11 cellular contexts compared by ENCODE assay signal in genomic region chr22:42962295-42963230, GRCh38. TPM values are rescaled to one million over a fixed set of nuclear protein-coding genes. Genes with fewer than 3 reads are reported as not detected.
DNase-seq lines count a peak whose midpoint lies in the region; ATAC-seq and TF ChIP-seq lines count a peak whose summit lies in the region.
"Had no signal": no experiment of that assay in that cellular context is flagged by ENCODE, and none has a peak within 500 bp of the region (broad histone marks: within the 10 kb centered on the region; RNA-seq: fewer than 3 reads in every experiment).

No MANE protein-coding gene starts in this region.

- no peaks in the 10 kb centered on the region for H3K9me3 ChIP-seq in adrenal gland (replicated peaks in 1 of 3)
- H3K9me3 ChIP-seq in tibial artery = no peaks in the 10 kb centered on the region

- H3K27ac ChIP-seq in adrenal gland = peak overlapping the region in 3 of 5 donors; percentile 21 to 68 (median 59)
- peak overlapping the region; percentile 48 to 51 for H3K27ac ChIP-seq in tibial artery
- H3K27ac ChIP-seq: cardiac muscle cell had no signal

- no peak overlapping the region for H3K4me3 ChIP-seq in adrenal gland
- no peak overlapping the region for H3K4me3 ChIP-seq in tibial artery
- H3K4me3 ChIP-seq: cardiac muscle cell had no signal

- TF ChIP-seq POLR2A in adrenal gland (IDR thresholded peaks at IDR 0.05) = no peak

- no peaks in the 10 kb centered on the region for H3K36me3 ChIP-seq in adrenal gland (replicated peaks in 1 of 2)
- peaks cover 0 to 4% (median 0%) of the 10 kb centered on the region in 3 donors for H3K36me3 ChIP-seq in tibial artery
- H3K36me3 ChIP-seq: cardiac muscle cell had no signal

- H3K27me3 ChIP-seq in adrenal gland = no peaks in the 10 kb centered on the region
- H3K27me3 ChIP-seq in tibial artery = no peaks in the 10 kb centered on the region
- H3K27me3 ChIP-seq: cardiac muscle cell had no signal

- H3K4me1 ChIP-seq in adrenal gland (replicated peaks in 1 of 2) (peaks cover 53 to 54% of the 10 kb centered on the region in 2 donors), tibial artery (peaks cover 0 to 87% (median 52%) of the 10 kb centered on the region in 4 donors)

- TF ChIP-seq CTCF in adrenal gland (IDR thresholded peaks at IDR 0.05) = no peak
- TF ChIP-seq CTCF in tibial artery (IDR thresholded peaks at IDR 0.05) = no peak

- peak; percentile 8 for DNase-seq in DMS53 (lab: John Stamatoyannopoulos, UW)
- no peak for DNase-seq in DMS53 treated with DMSO at 0.1 percent for 48 hours (lab: John Stamatoyannopoulos, UW; ENCODE audit: unreplicated experiment)
- DNase-seq in adrenal gland = peak in 3 of 7 donors; percentile 32 to 59 (median 57)
- no peak for DNase-seq in left lobe of liver (ENCODE audit: low spot score)
- peak in 1 of 2 donors; percentile 74 for DNase-seq in tibial artery
- no peak for DNase-seq in RKO (ENCODE audit: low spot score)
- DNase-seq: 8988T, NCI-H187 had no signal

- ATAC-seq in left lobe of liver = peak; percentile 38
- no peak for ATAC-seq in HG02623 (IDR thresholded peaks at IDR 0.05; ENCODE audit: unreplicated experiment)
- no peak for ATAC-seq in GM18861 (IDR thresholded peaks at IDR 0.05; ENCODE audit: unreplicated experiment)

- WGBS in adrenal gland, 4 donors = 64 to 73% (median 68%) methylated on average over 7 to 9 of the region's 9 CpGs

- intact Hi-C loops in adrenal gland (cut with DNase I) (no loop called here), tibial artery (cut with DNase I; ENCODE audit: low total_unique reads) (loop anchor here (10.0 kb wide), 1 partner anchor 58 kb away; no protein-coding TSS in a partner anchor)

RNA-seq across cellular contexts. Expression of gene PACSIN2, which starts 52.4 kb away (rescaled TPM):
- total RNA-seq in adrenal gland (100 to 1,000 TPM in 6 of 8 donors, 10 to 100 TPM in 2; 77.9 to 186 (median 128) TPM), left lobe of liver (23.8 TPM)
- 100 to 1,000 TPM in 1 of 3 donors, 10 to 100 TPM in 2; 29.8 to 152 (median 36.5) TPM for polyA plus RNA-seq in adrenal gland
